In genomic region chr5:170339780-170340167, GRCh38 we compare ENCODE assay signal across 2 cellular contexts.
TF ChIP-seq lines count a peak whose summit lies in the region.

No MANE protein-coding gene starts in this region.

TF ChIP-seq in GM23338, 12 proteins besides CTCF, POLR2A, EP300 and RAD21:
- TF ChIP-seq POLR2AphosphoS5 (IDR thresholded peaks at IDR 0.05; ENCODE audit: low read depth) (no peak), ETS1 (IDR thresholded peaks at IDR 0.05) (no peak), CREB1 (CRISPR knock-in tag; IDR thresholded peaks at IDR 0.05; ENCODE audit: low read depth) (no peak), JUNB (IDR thresholded peaks at IDR 0.05; ENCODE audit: unreplicated experiment) (no peak), REST (IDR thresholded peaks at IDR 0.05; ENCODE audit: unreplicated experiment) (no peak), NANOG (IDR thresholded peaks at IDR 0.05; ENCODE audit: borderline replicate concordance) (no peak), EZH2 (IDR thresholded peaks at IDR 0.05; ENCODE audit: low read depth, unreplicated experiment) (no peak), ZNF462 (CRISPR knock-in tag; IDR thresholded peaks at IDR 0.05) (no peak), STAT1 (IDR thresholded peaks at IDR 0.05; ENCODE audit: unreplicated experiment) (no peak), EZH2phosphoT487 (IDR thresholded peaks at IDR 0.05; ENCODE audit: unreplicated experiment) (no peak), ZNF114 (CRISPR knock-in tag; IDR thresholded peaks at IDR 0.05) (no peak), ZNF331 (CRISPR knock-in tag; IDR thresholded peaks at IDR 0.05; ENCODE audit: low read depth) (no peak)
TF ChIP-seq in GM23338: peak in this region for 0.

TF ChIP-seq in GM12878, 131 proteins besides CTCF, POLR2A, EP300 and RAD21:
- TF ChIP-seq HDAC6 (IDR thresholded peaks at IDR 0.05; ENCODE audit: unreplicated experiment): no peak
- no peak for TF ChIP-seq STAT1 (conservative IDR thresholded peaks at IDR 0.05)
- TF ChIP-seq RBBP5 (conservative IDR thresholded peaks at IDR 0.05): no peak
- TF ChIP-seq ATF7 (IDR thresholded peaks at IDR 0.05; ENCODE audit: low read depth): 0 out of 2 replicates have a peak, but pooled peaks have one; percentile 13
- no peak for TF ChIP-seq RELA (IDR thresholded peaks at IDR 0.05; ENCODE audit: borderline replicate concordance, partially characterized antibody)
- TF ChIP-seq SMAD1 (IDR thresholded peaks at IDR 0.05; ENCODE audit: low read depth, partially characterized antibody): no peak
- no peak for TF ChIP-seq SRF (IDR thresholded peaks at IDR 0.05; ENCODE audit: low read depth in 2 of 2, low read length in 2 of 2)
- no peak for TF ChIP-seq CUX1 (IDR thresholded peaks at IDR 0.05; ENCODE audit: insufficient replicate concordance, low read depth, low read length)
- TF ChIP-seq SIN3A (IDR thresholded peaks at IDR 0.05; ENCODE audit: low read depth, low read length): peak; percentile 32; the same call in 1 of the 2 replicates
- no peak for TF ChIP-seq ZNF274 (IDR thresholded peaks at IDR 0.05; ENCODE audit: insufficient read depth, insufficient read length)
- no peak for TF ChIP-seq KAT2A (conservative IDR thresholded peaks at IDR 0.05; ENCODE audit: control insufficient read depth, low read depth, low read length)
- TF ChIP-seq SUZ12 (IDR thresholded peaks at IDR 0.05; ENCODE audit: unreplicated experiment): no peak
- TF ChIP-seq BCL11A (IDR thresholded peaks at IDR 0.05; ENCODE audit: low read depth, low read length): no peak
- no peak for TF ChIP-seq CBX3 (IDR thresholded peaks at IDR 0.05; ENCODE audit: borderline replicate concordance, low read depth)
- no peak for TF ChIP-seq BHLHE40 (IDR thresholded peaks at IDR 0.05; ENCODE audit: borderline replicate concordance in 1 of 2, low read depth in 2 of 2, low read length in 1 of 2)
